1 cellular context compared by ENCODE assay signal in genomic region chr17:18526099-18526498, GRCh38. TPM values are rescaled to one million over a fixed set of nuclear protein-coding genes. Genes with fewer than 3 reads are reported as not detected.
"Had no signal": no experiment of that assay in that cellular context is flagged by ENCODE, and none has a peak within 500 bp of the region (broad histone marks: within the 10 kb centered on the region; RNA-seq: fewer than 3 reads in every experiment).

No MANE protein-coding gene starts in this region.

RNA-seq across cellular contexts. Expression of gene LGALS9C, which starts 49.5 kb away (rescaled TPM):
- total RNA-seq: G401 had no signal
